ENCODE assay signal across 14 cellular contexts in the genomic region with DNA sequence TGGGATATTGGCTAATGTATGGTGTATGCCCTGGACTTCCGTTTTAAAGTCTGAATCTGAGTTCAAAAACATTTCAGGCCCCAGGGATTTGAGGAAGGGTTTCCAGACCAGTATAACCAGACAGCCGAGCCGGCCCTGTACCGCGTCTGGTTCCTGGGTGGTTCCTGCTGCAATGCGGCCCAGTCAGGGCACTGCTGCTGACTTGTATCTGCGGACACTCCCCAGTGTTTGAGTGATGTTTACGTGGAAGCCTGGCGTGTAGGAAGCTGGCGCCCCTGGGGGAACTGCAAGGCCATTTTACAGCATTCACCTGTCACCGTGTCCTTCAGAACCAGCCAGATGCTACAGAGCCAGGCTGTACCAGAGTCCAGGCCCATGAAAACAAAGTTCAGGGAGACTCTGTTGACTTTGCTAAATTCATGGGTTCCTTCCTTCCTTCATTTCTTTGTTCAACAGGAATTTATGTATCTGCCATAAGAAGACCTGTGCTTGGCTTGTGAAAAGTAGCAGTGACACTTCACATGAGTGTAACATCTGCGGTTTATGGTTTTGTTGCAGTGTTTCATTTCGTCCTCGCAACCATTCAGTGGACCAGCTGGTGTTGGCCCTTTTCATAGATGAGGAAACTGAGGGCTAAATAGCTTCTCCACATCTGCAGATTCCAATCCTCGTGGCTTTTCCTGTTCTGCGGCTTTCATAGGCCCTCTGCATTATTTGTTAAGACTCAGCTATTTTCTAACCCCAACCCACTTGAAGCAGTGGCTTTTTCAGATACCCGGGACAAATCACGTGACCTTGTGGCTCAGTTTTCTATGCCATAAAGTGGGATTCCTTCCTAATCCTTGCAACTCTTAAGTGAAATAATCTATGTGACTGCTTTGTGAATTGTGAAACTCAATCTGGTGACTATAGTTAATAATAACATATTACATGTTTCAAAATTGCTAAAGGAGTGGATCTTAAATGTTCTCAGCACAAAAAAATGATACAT. TPM values are rescaled to one million over a fixed set of nuclear protein-coding genes. Genes with fewer than 3 reads are reported as not detected.
DNase-seq lines count a peak whose midpoint lies in the region; ATAC-seq, FAIRE-seq and TF ChIP-seq lines count a peak whose summit lies in the region.
"Had no signal": no experiment of that assay in that cellular context is flagged by ENCODE, and none has a peak within 500 bp of the region (broad histone marks: within the 10 kb centered on the region; RNA-seq: fewer than 3 reads in every experiment).

No MANE protein-coding gene starts in this region.

- in situ Hi-C loops in G401 (cut with HindIII; ENCODE audit: low sequenced_read_pairs): no loop called here

- H3K9me3 ChIP-seq in heart right ventricle: no peaks in the 10 kb centered on the region
- H3K9me3 ChIP-seq in pancreas: no peaks in the 10 kb centered on the region
- H3K9me3 ChIP-seq in WERI-Rb-1 (ENCODE audit: severe bottlenecking): no peaks in the 10 kb centered on the region

- ATAC-seq in heart right ventricle (peak; percentile 35 to 63 (median 56)), pancreas (peak in 3 of 4 donors; percentile 79 to 88 (median 80))
- no peak for ATAC-seq in activated naive CD4-positive, alpha-beta T cell treated with anti-CD3 and anti-CD28 coated beads, Interleukin-2, amount 50 U/mL, for 72 hours
- ATAC-seq: activated T-cell treated with anti-CD3 and anti-CD28 coated beads, Interleukin-2, amount 50 U/mL, for 72 hours had no signal

- TF ChIP-seq CTCF in AG10803 (conservative IDR thresholded peaks at IDR 0.05; ENCODE audit: low read length) (no peak), heart right ventricle (IDR thresholded peaks at IDR 0.05) (no peak), pancreas (IDR thresholded peaks at IDR 0.05) (no peak), WERI-Rb-1 (IDR thresholded peaks at IDR 0.05; ENCODE audit: low read depth, low read length) (no peak)

- H3K4me1 ChIP-seq in heart right ventricle (peaks cover 0 to 42% (median 26%) of the 10 kb centered on the region in 9 donors), pancreas (peaks cover 0 to 12% (median 9%) of the 10 kb centered on the region in 3 donors)

- H3K36me3 ChIP-seq in heart right ventricle (no peaks in the 10 kb centered on the region), pancreas (no peaks in the 10 kb centered on the region), WERI-Rb-1 (peaks cover 8% of the 10 kb centered on the region; the same call in 1 of the 2 replicates)

- H3K4me3 ChIP-seq in AG10803 (ENCODE audit: low read length) (no peak overlapping the region), heart right ventricle (no peak overlapping the region), pancreas (no peak overlapping the region), WERI-Rb-1 (ENCODE audit: low read depth, low read length) (no peak overlapping the region)

- DNase-seq in AG10803 (ENCODE audit: low read depth): peak; percentile 28
- DNase-seq in RPMI8226: peak; percentile 12
- peak in 1 of 2 donors; percentile 48 for DNase-seq in heart right ventricle
- DNase-seq in pancreas: peak in 4 of 6 donors; percentile 32 to 64 (median 40)
- no peak for DNase-seq in G401 (ENCODE audit: low spot score)
- DNase-seq in NCI-H2029 (lab: John Stamatoyannopoulos, UW): no peak
- no peak for DNase-seq in activated naive CD4-positive, alpha-beta T cell treated with anti-CD3 and anti-CD28 coated beads, Interleukin-2, amount 50 U/mL, for 72 hours (ENCODE audit: low spot score in 2 of 2)
- DNase-seq in WERI-Rb-1: no peak
- DNase-seq: activated T-cell treated with anti-CD3 and anti-CD28 coated beads, Interleukin-2, amount 50 U/mL, for 72 hours; DMS79 treated with DMSO at 0.1 percent for 48 hours; naive B cell; NCI-H1105 treated with DMSO at 0.1 percent for 48 hours; NCI-H526; small intestine had no signal

- H3K27ac Mint-ChIP-seq in activated naive CD4-positive, alpha-beta T cell treated with anti-CD3 and anti-CD28 coated beads, Interleukin-2, amount 50 U/mL, for 72 hours: no peak overlapping the region
- H3K27ac Mint-ChIP-seq: activated T-cell treated with anti-CD3 and anti-CD28 coated beads, Interleukin-2, amount 50 U/mL, for 72 hours; naive B cell had no signal

- no peaks in the 10 kb centered on the region for H3K36me3 Mint-ChIP-seq in activated naive CD4-positive, alpha-beta T cell treated with anti-CD3 and anti-CD28 coated beads, Interleukin-2, amount 50 U/mL, for 72 hours
- H3K36me3 Mint-ChIP-seq: naive B cell had no signal

- no peaks in the 10 kb centered on the region for H3K27me3 ChIP-seq in heart right ventricle
- H3K27me3 ChIP-seq in pancreas: no peaks in the 10 kb centered on the region
- no peaks in the 10 kb centered on the region for H3K27me3 ChIP-seq in WERI-Rb-1 (ENCODE audit: insufficient read depth, low read depth, severe bottlenecking)

- no peak for FAIRE-seq in pancreas (lab: Jason Lieb, UNC)
- FAIRE-seq: small intestine had no signal

- intact Hi-C loops in heart right ventricle (cut with DNase I): loop anchor here in 1 of 10 donors (5.0 kb wide), 1 partner anchor 78 kb away; no protein-coding TSS in a partner anchor
- intact Hi-C loops in pancreas (cut with DNase I): no loop called here

- H3K9me3 Mint-ChIP-seq in activated naive CD4-positive, alpha-beta T cell treated with anti-CD3 and anti-CD28 coated beads, Interleukin-2, amount 50 U/mL, for 72 hours: no peaks in the 10 kb centered on the region
- H3K9me3 Mint-ChIP-seq: activated T-cell treated with anti-CD3 and anti-CD28 coated beads, Interleukin-2, amount 50 U/mL, for 72 hours; naive B cell had no signal

- peak overlapping the region in 8 of 10 donors; percentile 39 to 67 (median 52) for H3K27ac ChIP-seq in heart right ventricle
- peak overlapping the region in 2 of 4 donors; percentile 33 to 43 for H3K27ac ChIP-seq in pancreas
- H3K27ac ChIP-seq in WERI-Rb-1: no peak overlapping the region

- WGBS in heart right ventricle, 2 donors: 77 to 80% methylated on average over 18 of the region's 18 CpGs
- WGBS in pancreas, 2 donors: 66 to 67% methylated on average over 18 of the region's 18 CpGs

RNA-seq across cellular contexts. Expression of a gene that starts 16.9 kb away (rescaled TPM):
- total RNA-seq in heart right ventricle (10 to 100 TPM; 28.6 to 49.2 (median 36.3) TPM), pancreas (10 to 100 TPM in 4 of 6 donors, 1 to 10 TPM in 2; 7.0 to 13.4 (median 11.6) TPM)
- polyA plus RNA-seq in heart right ventricle (10 to 100 TPM in 1 of 2 donors, 1 to 10 TPM in 1; 9.1 to 11.0 TPM), pancreas (1 to 10 TPM; 3.8 to 5.2 TPM)
- 19.2 and 23.5 TPM in 2 replicates for total RNA-seq in G401 (2014; rRNA removed; shearing (Covaris generic))
- total RNA-seq in activated naive CD4-positive, alpha-beta T cell treated with anti-CD3 and anti-CD28 coated beads, Interleukin-2, amount 50 U/mL, for 72 hours: 1 to 10 TPM in 1 of 2 donors, not detected in 1; 2.2 TPM

Comparison
In these comparisons a context has a peak if more than half of its experiments do, and no peak if none do; other contexts are left out.
1. DNase-seq: peak in AG10803 (single experiment), RPMI8226 (single experiment) and pancreas (4 of 6); none in G401 (single experiment), NCI-H2029 (single experiment), activated naive CD4-positive, alpha-beta T cell treated with anti-CD3 and anti-CD28 coated beads, Interleukin-2, amount 50 U/mL, for 72 hours (0 of 2) and WERI-Rb-1 (single experiment).
2. ATAC-seq: peak in heart right ventricle (8 of 8) and pancreas (3 of 4); none in activated naive CD4-positive, alpha-beta T cell treated with anti-CD3 and anti-CD28 coated beads, Interleukin-2, amount 50 U/mL, for 72 hours (0 of 2).